7 cellular contexts compared by ENCODE assay signal in genomic region chr4:40630335-40631021, GRCh38. TPM values are rescaled to one million over a fixed set of nuclear protein-coding genes. Genes with fewer than 3 reads are reported as not detected.
DNase-seq lines count a peak whose midpoint lies in the region; ATAC-seq and TF ChIP-seq lines count a peak whose summit lies in the region.

No MANE protein-coding gene starts in this region.

- ATAC-seq in GM18870 (IDR thresholded peaks at IDR 0.05; ENCODE audit: unreplicated experiment) (peak; percentile 37), HG02610 (IDR thresholded peaks at IDR 0.05; ENCODE audit: unreplicated experiment) (peak; percentile 45), esophagus mucosa (peak; percentile 68)

- no peak for TF ChIP-seq RAD21 in neural cell (conservative IDR thresholded peaks at IDR 0.05)

- in situ Hi-C loops in KBM-7 (cut with MboI; ENCODE audit: low pct_unique_long_range_greater_than_20kb, low sequenced_read_pairs) = no loop called here

- H4K20me1 ChIP-seq in neural cell (ENCODE audit: insufficient read depth) = no peaks in the 10 kb centered on the region

- H3K79me2 ChIP-seq in neural cell (replicated peaks; ENCODE audit: insufficient read depth, low read length) = no peaks in the 10 kb centered on the region

- no peaks in the 10 kb centered on the region for H3K9me2 ChIP-seq in neural cell (ENCODE audit: insufficient read depth, low read length)

- no peak overlapping the region for H3K9ac ChIP-seq in neural cell (ENCODE audit: low read length)

- H2AFZ ChIP-seq in neural cell (ENCODE audit: low read depth, low read length) = no peak overlapping the region

- no peaks in the 10 kb centered on the region for H3K9me3 ChIP-seq in neural cell (ENCODE audit: low read length)

- H3K27ac ChIP-seq in neural cell (ENCODE audit: low read length) = no peak overlapping the region

- DNase-seq in NOMO-1 (lab: John Stamatoyannopoulos, UW; ENCODE audit: unreplicated experiment in 2 of 2) (peak; percentile 45 to 80), KBM-7 (no peak), NCI-H1417 treated with DMSO at 0.1 percent for 48 hours (lab: John Stamatoyannopoulos, UW) (no peak)

- peak overlapping the region; percentile 67 for H3K4me3 ChIP-seq in neural cell (ENCODE audit: low read length)

- no peaks in the 10 kb centered on the region for H3K36me3 ChIP-seq in neural cell (ENCODE audit: insufficient read depth, low read length)

- no peak overlapping the region for H3K4me2 ChIP-seq in neural cell (ENCODE audit: low read length)

- peaks cover 40% of the 10 kb centered on the region for H3K27me3 ChIP-seq in neural cell (ENCODE audit: insufficient read depth, low read depth, low read length)

- no peak for TF ChIP-seq EP300 in neural cell (conservative IDR thresholded peaks at IDR 0.05; ENCODE audit: poor library complexity, severe bottlenecking)

- H3F3A ChIP-seq in neural cell (ENCODE audit: insufficient read depth, low read length, poor library complexity, severe bottlenecking) = no peaks in the 10 kb centered on the region

- no peak for TF ChIP-seq CTCF in neural cell (IDR thresholded peaks at IDR 0.05; ENCODE audit: poor library complexity, severe bottlenecking)

TF ChIP-seq in neural cell, 6 proteins besides CTCF, POLR2A, EP300 and RAD21:
- TF ChIP-seq SMC3 (conservative IDR thresholded peaks at IDR 0.05; ENCODE audit: poor library complexity) (no peak), POLR2AphosphoS5 (IDR thresholded peaks at IDR 0.05) (no peak), MXI1 (conservative IDR thresholded peaks at IDR 0.05; ENCODE audit: poor library complexity, severe bottlenecking) (no peak), REST (IDR thresholded peaks at IDR 0.05; ENCODE audit: borderline replicate concordance) (no peak)

RNA-seq across cellular contexts. Expression of gene RBM47, which starts 0.8 kb away (rescaled TPM):
- total RNA-seq in esophagus mucosa = 70.6 TPM
- 1.7 and 2.4 TPM in 2 replicates for polyA plus RNA-seq in neural cell
- polyA minus RNA-seq in neural cell = 0.97 and 1.0 TPM in 2 replicates

Comparison
In these comparisons a context has a peak if more than half of its experiments do, and no peak if none do; other contexts are left out.
1. DNase-seq: peak in NOMO-1 (2 of 2); none in KBM-7 (single experiment) and NCI-H1417 treated with DMSO at 0.1 percent for 48 hours (single experiment).
2. Peak in every context shown above with its lines, with median percentiles within 50 percentile points of each other: ATAC-seq.